In genomic region chr6:82712826-82713225, GRCh38 we compare ENCODE assay signal across 10 cellular contexts.
DNase-seq lines count a peak whose midpoint lies in the region; ATAC-seq and TF ChIP-seq lines count a peak whose summit lies in the region.
"Had no signal": no experiment of that assay in that cellular context is flagged by ENCODE, and none has a peak within 500 bp of the region (broad histone marks: within the 10 kb centered on the region; RNA-seq: fewer than 3 reads in every experiment).

No MANE protein-coding gene starts in this region.

- H3K4me2 ChIP-seq in OCI-LY1 (ENCODE audit: low read length) = no peak overlapping the region

- no peaks in the 10 kb centered on the region for H4K20me1 ChIP-seq in OCI-LY1 (ENCODE audit: insufficient read depth, low read length)

- peaks cover 0 to 20% (median 11%) of the 10 kb centered on the region in 7 donors for H3K9me3 Mint-ChIP-seq in CD14-positive monocyte

- no peaks in the 10 kb centered on the region for H3F3A ChIP-seq in OCI-LY1 (ENCODE audit: insufficient read depth, low read length)

- H3K4me3 Mint-ChIP-seq in CD14-positive monocyte = no peak overlapping the region

- no peaks in the 10 kb centered on the region for H3K9me3 ChIP-seq in OCI-LY1 (ENCODE audit: low read length)

- no peak for DNase-seq in CD14-positive monocyte (ENCODE audit: low spot score)
- peak; percentile 6 for DNase-seq in fibroblast of mammary gland (ENCODE audit: low read depth)
- no peak for DNase-seq in NCI-H1417 (lab: John Stamatoyannopoulos, UW)
- DNase-seq in COR-L47 (lab: John Stamatoyannopoulos, UW) = no peak
- DNase-seq in NCI-H774 (lab: John Stamatoyannopoulos, UW) = no peak
- DNase-seq in activated CD4-positive, CD25-positive, alpha-beta regulatory T cell treated with anti-CD3 and anti-CD28 coated beads, Interleukin-2, amount 50 U/mL, for 72 hours = no peak
- DNase-seq: stimulated activated CD4-positive, alpha-beta T cell treated with anti-CD3 and anti-CD28 coated beads, Interleukin-4, amount 100 ng/mL, for 24 hours; T1000 had no signal

- H3K9me2 ChIP-seq in OCI-LY1 (ENCODE audit: low read depth, low read length) = no peaks in the 10 kb centered on the region

- H3K4me1 ChIP-seq in OCI-LY1 (ENCODE audit: insufficient read depth, low read length, severe bottlenecking) = no peaks in the 10 kb centered on the region

- H3K4me1 Mint-ChIP-seq in CD14-positive monocyte = no peaks in the 10 kb centered on the region

- H3K27ac Mint-ChIP-seq in CD14-positive monocyte = no peak overlapping the region

- no peaks in the 10 kb centered on the region for H3K36me3 ChIP-seq in OCI-LY1 (ENCODE audit: insufficient read depth, low read length)

- no peak overlapping the region for H3K27ac ChIP-seq in OCI-LY1 (ENCODE audit: low read depth, low read length, poor library complexity, severe bottlenecking)

- H3K27me3 Mint-ChIP-seq in CD14-positive monocyte (ENCODE audit: low read depth in 3 of 3) = peaks cover 0 to 2% (median 2%) of the 10 kb centered on the region in 3 donors

- H3K36me3 Mint-ChIP-seq in CD14-positive monocyte = no peaks in the 10 kb centered on the region

- H3K4me3 ChIP-seq in OCI-LY1 (ENCODE audit: low read depth, low read length, poor library complexity, severe bottlenecking) (no peak overlapping the region), fibroblast of mammary gland (ENCODE audit: control insufficient read depth, low read depth, low read length) (no peak overlapping the region)

- peak; percentile 69 for ATAC-seq in GM21529 (IDR thresholded peaks at IDR 0.05; ENCODE audit: unreplicated experiment)

- TF ChIP-seq CTCF in CD14-positive monocyte (IDR thresholded peaks at IDR 0.05) (peak; percentile 19), OCI-LY1 (IDR thresholded peaks at IDR 0.05; ENCODE audit: low read length) (peak; percentile 65), fibroblast of mammary gland (conservative IDR thresholded peaks at IDR 0.05; ENCODE audit: control insufficient read depth, insufficient read depth, low read depth, low read length) (peak; percentile 42)

- intact Hi-C loops in CD14-positive monocyte (cut with micrococcal nuclease) = no loop called here

- no peak overlapping the region for H2AFZ ChIP-seq in OCI-LY1 (ENCODE audit: low read length)

- H3K9ac ChIP-seq in OCI-LY1 (ENCODE audit: low read length) = no peak overlapping the region

- no peaks in the 10 kb centered on the region for H3K79me2 ChIP-seq in OCI-LY1 (ENCODE audit: insufficient read depth, low read length)

- no peaks in the 10 kb centered on the region for H3K27me3 ChIP-seq in OCI-LY1 (ENCODE audit: insufficient read depth, low read length)
